In genomic region chr6:151451417-151451949, GRCh38 we compare ENCODE assay signal across 8 cellular contexts. TPM values are rescaled to one million over a fixed set of nuclear protein-coding genes. Genes with fewer than 3 reads are reported as not detected.
DNase-seq lines count a peak whose midpoint lies in the region; ATAC-seq and TF ChIP-seq lines count a peak whose summit lies in the region.

No MANE protein-coding gene starts in this region.

- no peak for ATAC-seq in HG03521 (IDR thresholded peaks at IDR 0.05; ENCODE audit: unreplicated experiment)

- no peaks in the 10 kb centered on the region for H3K27me3 Mint-ChIP-seq in nephron (ENCODE audit: low read depth)

- peaks cover 4% of the 10 kb centered on the region for H3K4me1 ChIP-seq in colonic mucosa

- no peak for DNase-seq in colonic mucosa
- no peak for DNase-seq in NAMALWA (ENCODE audit: low spot score)
- no peak for DNase-seq in NCI-H187 (lab: John Stamatoyannopoulos, UW)
- DNase-seq in amniotic stem cell (lab: John Stamatoyannopoulos, UW), result no peak

- peak overlapping the region; percentile 92 to 97 (median 93) for H3K4me3 Mint-ChIP-seq in nephron

- H3K36me3 Mint-ChIP-seq in nephron (ENCODE audit: low read depth), result peaks cover 27% of the 10 kb centered on the region

- H3K27ac Mint-ChIP-seq in nephron, result peak overlapping the region; percentile 80 to 96 (median 91)

- no peaks in the 10 kb centered on the region for H3K9me3 ChIP-seq in KOPT-K1 (ENCODE audit: insufficient read depth, low read length, poor library complexity, severe bottlenecking)
- no peaks in the 10 kb centered on the region for H3K9me3 ChIP-seq in colonic mucosa

- peaks cover 23% of the 10 kb centered on the region for H3K4me1 Mint-ChIP-seq in nephron

- TF ChIP-seq CTCF in C4-2B (conservative IDR thresholded peaks at IDR 0.05) (no peak), colonic mucosa (IDR thresholded peaks at IDR 0.05) (no peak), nephron (IDR thresholded peaks at IDR 0.05; ENCODE audit: unreplicated experiment in 3 of 3) (no peak)

- peak overlapping the region; percentile 68 to 89 for H3K9ac ChIP-seq in colonic mucosa (ENCODE audit: low read depth in 2 of 2, low read length in 2 of 2)

- H3K27me3 ChIP-seq in colonic mucosa, result no peaks in the 10 kb centered on the region

- peak overlapping the region; percentile 88 for H3K4me3 ChIP-seq in colonic mucosa

- peaks cover 2% of the 10 kb centered on the region for H3K9me3 Mint-ChIP-seq in nephron

- H3K36me3 ChIP-seq in KOPT-K1 (ENCODE audit: insufficient read depth, low read length) (no peaks in the 10 kb centered on the region; the same call in 1 of the 2 replicates), colonic mucosa (no peaks in the 10 kb centered on the region)

- H3K27ac ChIP-seq in C4-2B (peak overlapping the region; percentile 85), KOPT-K1 (ENCODE audit: low read depth, low read length, poor library complexity, severe bottlenecking) (peak overlapping the region; percentile 73), colonic mucosa (peak overlapping the region; percentile 96)

- intact Hi-C loops in colonic mucosa (cut with DNase I), result loop anchor here (5.0 kb wide), 1 partner anchor 59 kb away; the partner anchor contains the start of gene ZBTB2

RNA-seq across cellular contexts. Expression of gene RMND1, which starts 0.4 kb away (rescaled TPM):
- 10 to 100 TPM; 20.3 to 20.4 TPM for total RNA-seq in colonic mucosa

RNA-seq across cellular contexts. Expression of gene CCDC170, which starts 42.3 kb away (rescaled TPM):
- total RNA-seq in colonic mucosa, result under 1 TPM; 0.77 to 0.86 TPM
